1 cellular context compared by ENCODE assay signal in the genomic region with DNA sequence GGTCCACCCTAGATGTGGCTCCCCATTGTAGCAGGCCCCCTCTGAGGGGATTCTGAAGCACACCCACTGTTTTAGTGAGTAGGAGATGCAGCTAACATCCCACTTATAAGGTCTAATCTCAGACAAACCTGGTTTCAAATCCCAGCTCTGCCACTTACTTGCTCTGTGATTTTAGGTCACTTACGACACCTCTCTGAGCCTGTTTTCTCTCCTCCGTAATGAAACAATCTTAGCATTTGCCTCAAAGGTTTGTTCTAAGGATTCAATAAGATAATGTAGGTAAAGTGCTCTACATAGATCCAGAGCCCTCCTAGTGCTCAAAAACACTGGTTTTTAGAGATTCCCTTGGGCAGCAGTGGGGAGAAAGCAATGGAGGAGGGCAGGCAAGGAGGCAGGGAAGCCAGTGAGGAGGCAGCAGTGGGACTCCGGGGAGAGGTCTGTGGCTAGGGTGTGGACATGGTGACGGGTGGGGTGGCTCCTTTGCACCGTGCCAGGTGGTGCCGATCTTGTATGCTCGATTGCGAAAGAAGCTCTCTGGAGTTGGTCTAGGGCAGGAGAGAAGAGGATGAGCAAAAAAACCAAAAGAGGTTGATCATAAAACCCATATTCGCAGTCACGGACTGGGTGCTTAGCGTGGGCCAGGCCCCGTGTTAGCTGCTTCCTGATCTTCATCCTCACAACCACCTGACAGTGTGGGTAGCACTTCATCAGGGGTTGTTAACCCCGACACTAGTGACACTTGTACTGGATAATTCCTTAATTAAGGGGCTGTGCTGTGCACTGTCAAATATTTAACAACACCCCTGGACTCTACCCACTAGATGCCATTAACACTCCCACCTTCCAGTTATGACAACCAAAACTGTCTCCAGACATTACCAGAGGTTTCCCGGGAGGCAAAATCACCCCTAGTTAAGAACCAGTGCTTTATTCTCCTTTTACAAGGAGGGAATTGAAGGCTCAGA.
TF ChIP-seq lines count a peak whose summit lies in the region.

No MANE protein-coding gene starts in this region.

TF ChIP-seq in HepG2, 621 proteins besides CTCF, POLR2A, EP300 and RAD21 (continued from another document and continues in another):
- no peak for TF ChIP-seq RXRA (CRISPR knock-in tag; IDR thresholded peaks at IDR 0.05)
- TF ChIP-seq ZNF709 (CRISPR knock-in tag; IDR thresholded peaks at IDR 0.05): no peak
- TF ChIP-seq, protein P1, sequence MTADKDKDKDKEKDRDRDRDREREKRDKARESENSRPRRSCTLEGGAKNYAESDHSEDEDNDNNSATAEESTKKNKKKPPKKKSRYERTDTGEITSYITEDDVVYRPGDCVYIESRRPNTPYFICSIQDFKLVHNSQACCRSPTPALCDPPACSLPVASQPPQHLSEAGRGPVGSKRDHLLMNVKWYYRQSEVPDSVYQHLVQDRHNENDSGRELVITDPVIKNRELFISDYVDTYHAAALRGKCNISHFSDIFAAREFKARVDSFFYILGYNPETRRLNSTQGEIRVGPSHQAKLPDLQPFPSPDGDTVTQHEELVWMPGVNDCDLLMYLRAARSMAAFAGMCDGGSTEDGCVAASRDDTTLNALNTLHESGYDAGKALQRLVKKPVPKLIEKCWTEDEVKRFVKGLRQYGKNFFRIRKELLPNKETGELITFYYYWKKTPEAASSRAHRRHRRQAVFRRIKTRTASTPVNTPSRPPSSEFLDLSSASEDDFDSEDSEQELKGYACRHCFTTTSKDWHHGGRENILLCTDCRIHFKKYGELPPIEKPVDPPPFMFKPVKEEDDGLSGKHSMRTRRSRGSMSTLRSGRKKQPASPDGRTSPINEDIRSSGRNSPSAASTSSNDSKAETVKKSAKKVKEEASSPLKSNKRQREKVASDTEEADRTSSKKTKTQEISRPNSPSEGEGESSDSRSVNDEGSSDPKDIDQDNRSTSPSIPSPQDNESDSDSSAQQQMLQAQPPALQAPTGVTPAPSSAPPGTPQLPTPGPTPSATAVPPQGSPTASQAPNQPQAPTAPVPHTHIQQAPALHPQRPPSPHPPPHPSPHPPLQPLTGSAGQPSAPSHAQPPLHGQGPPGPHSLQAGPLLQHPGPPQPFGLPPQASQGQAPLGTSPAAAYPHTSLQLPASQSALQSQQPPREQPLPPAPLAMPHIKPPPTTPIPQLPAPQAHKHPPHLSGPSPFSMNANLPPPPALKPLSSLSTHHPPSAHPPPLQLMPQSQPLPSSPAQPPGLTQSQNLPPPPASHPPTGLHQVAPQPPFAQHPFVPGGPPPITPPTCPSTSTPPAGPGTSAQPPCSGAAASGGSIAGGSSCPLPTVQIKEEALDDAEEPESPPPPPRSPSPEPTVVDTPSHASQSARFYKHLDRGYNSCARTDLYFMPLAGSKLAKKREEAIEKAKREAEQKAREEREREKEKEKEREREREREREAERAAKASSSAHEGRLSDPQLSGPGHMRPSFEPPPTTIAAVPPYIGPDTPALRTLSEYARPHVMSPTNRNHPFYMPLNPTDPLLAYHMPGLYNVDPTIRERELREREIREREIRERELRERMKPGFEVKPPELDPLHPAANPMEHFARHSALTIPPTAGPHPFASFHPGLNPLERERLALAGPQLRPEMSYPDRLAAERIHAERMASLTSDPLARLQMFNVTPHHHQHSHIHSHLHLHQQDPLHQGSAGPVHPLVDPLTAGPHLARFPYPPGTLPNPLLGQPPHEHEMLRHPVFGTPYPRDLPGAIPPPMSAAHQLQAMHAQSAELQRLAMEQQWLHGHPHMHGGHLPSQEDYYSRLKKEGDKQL (CRISPR knock-in tag; IDR thresholded peaks at IDR 0.05; ENCODE audit: low read depth): no peak
- peak; percentile 9 for TF ChIP-seq ZNF607 (CRISPR knock-in tag; IDR thresholded peaks at IDR 0.05; ENCODE audit: borderline replicate concordance)
- no peak for TF ChIP-seq ZNF691 (CRISPR knock-in tag; IDR thresholded peaks at IDR 0.05; ENCODE audit: borderline replicate concordance, low read depth)
- TF ChIP-seq SNRNP70 (IDR thresholded peaks at IDR 0.05; ENCODE audit: low read depth, low read length): no peak
- TF ChIP-seq ZNF674 (CRISPR knock-in tag; IDR thresholded peaks at IDR 0.05; ENCODE audit: low read depth): no peak
- TF ChIP-seq ZNF839 (CRISPR knock-in tag; IDR thresholded peaks at IDR 0.05; ENCODE audit: borderline replicate concordance): 0 out of 2 replicates have a peak, but pooled peaks have one; percentile 46
- no peak for TF ChIP-seq BHLHE40 (IDR thresholded peaks at IDR 0.05; ENCODE audit: low read length)
- no peak; the same call in 1 of the 2 replicates for TF ChIP-seq MED13 (CRISPR knock-in tag; IDR thresholded peaks at IDR 0.05)
- TF ChIP-seq NR1H2 (CRISPR knock-in tag; IDR thresholded peaks at IDR 0.05; ENCODE audit: borderline replicate concordance, low read depth): no peak
- TF ChIP-seq MBNL3 (CRISPR knock-in tag; conservative IDR thresholded peaks at IDR 0.05): 0 out of 2 replicates have a peak, but pooled peaks have one; percentile 39
- TF ChIP-seq, protein P2, sequence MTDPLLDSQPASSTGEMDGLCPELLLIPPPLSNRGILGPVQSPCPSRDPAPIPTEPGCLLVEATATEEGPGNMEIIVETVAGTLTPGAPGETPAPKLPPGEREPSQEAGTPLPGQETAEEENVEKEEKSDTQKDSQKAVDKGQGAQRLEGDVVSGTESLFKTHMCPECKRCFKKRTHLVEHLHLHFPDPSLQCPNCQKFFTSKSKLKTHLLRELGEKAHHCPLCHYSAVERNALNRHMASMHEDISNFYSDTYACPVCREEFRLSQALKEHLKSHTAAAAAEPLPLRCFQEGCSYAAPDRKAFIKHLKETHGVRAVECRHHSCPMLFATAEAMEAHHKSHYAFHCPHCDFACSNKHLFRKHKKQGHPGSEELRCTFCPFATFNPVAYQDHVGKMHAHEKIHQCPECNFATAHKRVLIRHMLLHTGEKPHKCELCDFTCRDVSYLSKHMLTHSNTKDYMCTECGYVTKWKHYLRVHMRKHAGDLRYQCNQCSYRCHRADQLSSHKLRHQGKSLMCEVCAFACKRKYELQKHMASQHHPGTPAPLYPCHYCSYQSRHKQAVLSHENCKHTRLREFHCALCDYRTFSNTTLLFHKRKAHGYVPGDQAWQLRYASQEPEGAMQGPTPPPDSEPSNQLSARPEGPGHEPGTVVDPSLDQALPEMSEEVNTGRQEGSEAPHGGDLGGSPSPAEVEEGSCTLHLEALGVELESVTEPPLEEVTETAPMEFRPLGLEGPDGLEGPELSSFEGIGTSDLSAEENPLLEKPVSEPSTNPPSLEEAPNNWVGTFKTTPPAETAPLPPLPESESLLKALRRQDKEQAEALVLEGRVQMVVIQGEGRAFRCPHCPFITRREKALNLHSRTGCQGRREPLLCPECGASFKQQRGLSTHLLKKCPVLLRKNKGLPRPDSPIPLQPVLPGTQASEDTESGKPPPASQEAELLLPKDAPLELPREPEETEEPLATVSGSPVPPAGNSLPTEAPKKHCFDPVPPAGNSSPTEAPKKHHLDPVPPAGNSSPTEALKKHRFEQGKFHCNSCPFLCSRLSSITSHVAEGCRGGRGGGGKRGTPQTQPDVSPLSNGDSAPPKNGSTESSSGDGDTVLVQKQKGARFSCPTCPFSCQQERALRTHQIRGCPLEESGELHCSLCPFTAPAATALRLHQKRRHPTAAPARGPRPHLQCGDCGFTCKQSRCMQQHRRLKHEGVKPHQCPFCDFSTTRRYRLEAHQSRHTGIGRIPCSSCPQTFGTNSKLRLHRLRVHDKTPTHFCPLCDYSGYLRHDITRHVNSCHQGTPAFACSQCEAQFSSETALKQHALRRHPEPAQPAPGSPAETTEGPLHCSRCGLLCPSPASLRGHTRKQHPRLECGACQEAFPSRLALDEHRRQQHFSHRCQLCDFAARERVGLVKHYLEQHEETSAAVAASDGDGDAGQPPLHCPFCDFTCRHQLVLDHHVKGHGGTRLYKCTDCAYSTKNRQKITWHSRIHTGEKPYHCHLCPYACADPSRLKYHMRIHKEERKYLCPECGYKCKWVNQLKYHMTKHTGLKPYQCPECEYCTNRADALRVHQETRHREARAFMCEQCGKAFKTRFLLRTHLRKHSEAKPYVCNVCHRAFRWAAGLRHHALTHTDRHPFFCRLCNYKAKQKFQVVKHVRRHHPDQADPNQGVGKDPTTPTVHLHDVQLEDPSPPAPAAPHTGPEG (CRISPR knock-in tag; IDR thresholded peaks at IDR 0.05): no peak; the same call in 1 of the 2 replicates
- TF ChIP-seq ZKSCAN5 (CRISPR knock-in tag; IDR thresholded peaks at IDR 0.05): no peak
- TF ChIP-seq, protein P3, sequence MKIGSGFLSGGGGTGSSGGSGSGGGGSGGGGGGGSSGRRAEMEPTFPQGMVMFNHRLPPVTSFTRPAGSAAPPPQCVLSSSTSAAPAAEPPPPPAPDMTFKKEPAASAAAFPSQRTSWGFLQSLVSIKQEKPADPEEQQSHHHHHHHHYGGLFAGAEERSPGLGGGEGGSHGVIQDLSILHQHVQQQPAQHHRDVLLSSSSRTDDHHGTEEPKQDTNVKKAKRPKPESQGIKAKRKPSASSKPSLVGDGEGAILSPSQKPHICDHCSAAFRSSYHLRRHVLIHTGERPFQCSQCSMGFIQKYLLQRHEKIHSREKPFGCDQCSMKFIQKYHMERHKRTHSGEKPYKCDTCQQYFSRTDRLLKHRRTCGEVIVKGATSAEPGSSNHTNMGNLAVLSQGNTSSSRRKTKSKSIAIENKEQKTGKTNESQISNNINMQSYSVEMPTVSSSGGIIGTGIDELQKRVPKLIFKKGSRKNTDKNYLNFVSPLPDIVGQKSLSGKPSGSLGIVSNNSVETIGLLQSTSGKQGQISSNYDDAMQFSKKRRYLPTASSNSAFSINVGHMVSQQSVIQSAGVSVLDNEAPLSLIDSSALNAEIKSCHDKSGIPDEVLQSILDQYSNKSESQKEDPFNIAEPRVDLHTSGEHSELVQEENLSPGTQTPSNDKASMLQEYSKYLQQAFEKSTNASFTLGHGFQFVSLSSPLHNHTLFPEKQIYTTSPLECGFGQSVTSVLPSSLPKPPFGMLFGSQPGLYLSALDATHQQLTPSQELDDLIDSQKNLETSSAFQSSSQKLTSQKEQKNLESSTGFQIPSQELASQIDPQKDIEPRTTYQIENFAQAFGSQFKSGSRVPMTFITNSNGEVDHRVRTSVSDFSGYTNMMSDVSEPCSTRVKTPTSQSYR (CRISPR knock-in tag; IDR thresholded peaks at IDR 0.05; ENCODE audit: borderline replicate concordance): no peak
- TF ChIP-seq IRF2 (CRISPR knock-in tag; IDR thresholded peaks at IDR 0.05): no peak; the same call in 1 of the 2 replicates
- no peak for TF ChIP-seq ZBTB1 (CRISPR knock-in tag; IDR thresholded peaks at IDR 0.05; ENCODE audit: borderline replicate concordance)
- TF ChIP-seq, protein P4, sequence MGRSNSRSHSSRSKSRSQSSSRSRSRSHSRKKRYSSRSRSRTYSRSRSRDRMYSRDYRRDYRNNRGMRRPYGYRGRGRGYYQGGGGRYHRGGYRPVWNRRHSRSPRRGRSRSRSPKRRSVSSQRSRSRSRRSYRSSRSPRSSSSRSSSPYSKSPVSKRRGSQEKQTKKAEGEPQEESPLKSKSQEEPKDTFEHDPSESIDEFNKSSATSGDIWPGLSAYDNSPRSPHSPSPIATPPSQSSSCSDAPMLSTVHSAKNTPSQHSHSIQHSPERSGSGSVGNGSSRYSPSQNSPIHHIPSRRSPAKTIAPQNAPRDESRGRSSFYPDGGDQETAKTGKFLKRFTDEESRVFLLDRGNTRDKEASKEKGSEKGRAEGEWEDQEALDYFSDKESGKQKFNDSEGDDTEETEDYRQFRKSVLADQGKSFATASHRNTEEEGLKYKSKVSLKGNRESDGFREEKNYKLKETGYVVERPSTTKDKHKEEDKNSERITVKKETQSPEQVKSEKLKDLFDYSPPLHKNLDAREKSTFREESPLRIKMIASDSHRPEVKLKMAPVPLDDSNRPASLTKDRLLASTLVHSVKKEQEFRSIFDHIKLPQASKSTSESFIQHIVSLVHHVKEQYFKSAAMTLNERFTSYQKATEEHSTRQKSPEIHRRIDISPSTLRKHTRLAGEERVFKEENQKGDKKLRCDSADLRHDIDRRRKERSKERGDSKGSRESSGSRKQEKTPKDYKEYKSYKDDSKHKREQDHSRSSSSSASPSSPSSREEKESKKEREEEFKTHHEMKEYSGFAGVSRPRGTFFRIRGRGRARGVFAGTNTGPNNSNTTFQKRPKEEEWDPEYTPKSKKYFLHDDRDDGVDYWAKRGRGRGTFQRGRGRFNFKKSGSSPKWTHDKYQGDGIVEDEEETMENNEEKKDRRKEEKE (IDR thresholded peaks at IDR 0.05): no peak
- no peak for TF ChIP-seq ARNT (IDR thresholded peaks at IDR 0.05)
- TF ChIP-seq ZNF672 (CRISPR knock-in tag; IDR thresholded peaks at IDR 0.05): no peak
- TF ChIP-seq, protein P5, sequence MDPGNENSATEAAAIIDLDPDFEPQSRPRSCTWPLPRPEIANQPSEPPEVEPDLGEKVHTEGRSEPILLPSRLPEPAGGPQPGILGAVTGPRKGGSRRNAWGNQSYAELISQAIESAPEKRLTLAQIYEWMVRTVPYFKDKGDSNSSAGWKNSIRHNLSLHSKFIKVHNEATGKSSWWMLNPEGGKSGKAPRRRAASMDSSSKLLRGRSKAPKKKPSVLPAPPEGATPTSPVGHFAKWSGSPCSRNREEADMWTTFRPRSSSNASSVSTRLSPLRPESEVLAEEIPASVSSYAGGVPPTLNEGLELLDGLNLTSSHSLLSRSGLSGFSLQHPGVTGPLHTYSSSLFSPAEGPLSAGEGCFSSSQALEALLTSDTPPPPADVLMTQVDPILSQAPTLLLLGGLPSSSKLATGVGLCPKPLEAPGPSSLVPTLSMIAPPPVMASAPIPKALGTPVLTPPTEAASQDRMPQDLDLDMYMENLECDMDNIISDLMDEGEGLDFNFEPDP (CRISPR knock-in tag; conservative IDR thresholded peaks at IDR 0.05): no peak
- no peak for TF ChIP-seq ZNF570 (CRISPR knock-in tag; IDR thresholded peaks at IDR 0.05; ENCODE audit: borderline replicate concordance)
- TF ChIP-seq ZC3H4 (CRISPR knock-in tag; IDR thresholded peaks at IDR 0.05; ENCODE audit: borderline replicate concordance): peak; percentile 49; the same call in 1 of the 2 replicates
- TF ChIP-seq, protein P6, sequence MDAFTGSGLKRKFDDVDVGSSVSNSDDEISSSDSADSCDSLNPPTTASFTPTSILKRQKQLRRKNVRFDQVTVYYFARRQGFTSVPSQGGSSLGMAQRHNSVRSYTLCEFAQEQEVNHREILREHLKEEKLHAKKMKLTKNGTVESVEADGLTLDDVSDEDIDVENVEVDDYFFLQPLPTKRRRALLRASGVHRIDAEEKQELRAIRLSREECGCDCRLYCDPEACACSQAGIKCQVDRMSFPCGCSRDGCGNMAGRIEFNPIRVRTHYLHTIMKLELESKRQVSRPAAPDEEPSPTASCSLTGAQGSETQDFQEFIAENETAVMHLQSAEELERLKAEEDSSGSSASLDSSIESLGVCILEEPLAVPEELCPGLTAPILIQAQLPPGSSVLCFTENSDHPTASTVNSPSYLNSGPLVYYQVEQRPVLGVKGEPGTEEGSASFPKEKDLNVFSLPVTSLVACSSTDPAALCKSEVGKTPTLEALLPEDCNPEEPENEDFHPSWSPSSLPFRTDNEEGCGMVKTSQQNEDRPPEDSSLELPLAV (CRISPR knock-in tag; conservative IDR thresholded peaks at IDR 0.05; ENCODE audit: low read depth): no peak
- TF ChIP-seq ZNF546 (CRISPR knock-in tag; conservative IDR thresholded peaks at IDR 0.05): no peak
- no peak for TF ChIP-seq ZNF7 (CRISPR knock-in tag; IDR thresholded peaks at IDR 0.05)
- no peak for TF ChIP-seq TGIF2 (CRISPR knock-in tag; IDR thresholded peaks at IDR 0.05)
- no peak for TF ChIP-seq TEAD2 (CRISPR knock-in tag; IDR thresholded peaks at IDR 0.05)
- TF ChIP-seq SALL1 (CRISPR knock-in tag; IDR thresholded peaks at IDR 0.05): no peak
- no peak for TF ChIP-seq ZNF10 (CRISPR knock-in tag; IDR thresholded peaks at IDR 0.05; ENCODE audit: borderline replicate concordance, low read depth)
- no peak for TF ChIP-seq ZMYM4 (CRISPR knock-in tag; IDR thresholded peaks at IDR 0.05)
- no peak for TF ChIP-seq PHB2 (IDR thresholded peaks at IDR 0.05; ENCODE audit: partially characterized antibody)
